8 cellular contexts compared by ENCODE assay signal in the genomic region with DNA sequence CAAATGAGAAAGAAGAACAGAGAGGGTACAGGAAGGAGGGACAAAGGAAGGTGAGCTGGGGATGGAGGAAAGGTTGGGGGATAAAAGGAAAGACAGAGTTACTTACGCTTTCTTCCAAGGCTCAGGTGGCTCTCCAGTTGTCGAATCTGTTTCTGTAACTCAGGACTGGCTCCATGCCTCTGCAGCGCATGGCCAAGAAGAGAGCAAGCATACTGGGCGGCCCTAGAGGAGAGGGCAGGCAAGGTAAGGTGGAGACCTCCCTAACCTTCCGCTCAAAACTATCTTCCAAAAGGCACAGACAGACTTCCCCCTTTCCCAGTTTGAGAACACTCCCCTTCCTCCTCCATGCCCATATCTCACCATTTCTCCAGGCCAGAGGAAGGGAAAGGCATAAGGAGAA. TPM values are rescaled to one million over a fixed set of nuclear protein-coding genes. Genes with fewer than 3 reads are reported as not detected.
DNase-seq lines count a peak whose midpoint lies in the region; ATAC-seq and TF ChIP-seq lines count a peak whose summit lies in the region.

No MANE protein-coding gene starts in this region.

- peak overlapping the region; percentile 94 for H3K27ac Mint-ChIP-seq in activated CD4-positive, alpha-beta T cell treated with anti-CD3 and anti-CD28 coated beads for 36 hours
- peak overlapping the region; percentile 95 for H3K27ac Mint-ChIP-seq in activated naive CD8-positive, alpha-beta T cell treated with anti-CD3 and anti-CD28 coated beads for 36 hours

- H3K36me3 ChIP-seq in kidney epithelial cell (ENCODE audit: control insufficient read depth, insufficient read depth, low read length) (no peaks in the 10 kb centered on the region), suprapubic skin (peaks cover 26% of the 10 kb centered on the region)

- H3K4me3 ChIP-seq in kidney epithelial cell (ENCODE audit: low read depth, low read length) (peak overlapping the region; percentile 80), suprapubic skin (peak overlapping the region; percentile 80)

- no peak for TF ChIP-seq EP300 in suprapubic skin (IDR thresholded peaks at IDR 0.05)

- POLR2A ChIA-PET in activated CD4-positive, alpha-beta T cell treated with anti-CD3 and anti-CD28 coated beads for 36 hours (lab: Charles Lee), result interaction anchor here (1.5 to 2.6 kb wide), 2 partner anchors 10 to 118 kb away, joined by 5 to 25 read pairs; a partner anchor contains a TSS

- no peak for TF ChIP-seq CTCF in kidney epithelial cell (IDR thresholded peaks at IDR 0.05; ENCODE audit: insufficient read depth, low read length, poor library complexity, severe bottlenecking)
- TF ChIP-seq CTCF in suprapubic skin (IDR thresholded peaks at IDR 0.05), result no peak

- no peaks in the 10 kb centered on the region for H3K9me3 Mint-ChIP-seq in activated CD4-positive, alpha-beta T cell treated with anti-CD3 and anti-CD28 coated beads for 36 hours (ENCODE audit: low read depth)
- no peaks in the 10 kb centered on the region for H3K9me3 Mint-ChIP-seq in activated naive CD8-positive, alpha-beta T cell treated with anti-CD3 and anti-CD28 coated beads for 36 hours

- no peak for ATAC-seq in activated CD4-positive, alpha-beta T cell treated with anti-CD3 and anti-CD28 coated beads for 36 hours
- no peak for ATAC-seq in GM18907 (IDR thresholded peaks at IDR 0.05; ENCODE audit: unreplicated experiment)

- H3K27me3 Mint-ChIP-seq in activated CD4-positive, alpha-beta T cell treated with anti-CD3 and anti-CD28 coated beads for 36 hours, result no peaks in the 10 kb centered on the region
- H3K27me3 Mint-ChIP-seq in activated naive CD8-positive, alpha-beta T cell treated with anti-CD3 and anti-CD28 coated beads for 36 hours, result no peaks in the 10 kb centered on the region

- H3K4me3 Mint-ChIP-seq in activated CD4-positive, alpha-beta T cell treated with anti-CD3 and anti-CD28 coated beads for 36 hours, result peak overlapping the region; percentile 93
- peak overlapping the region; percentile 96 for H3K4me3 Mint-ChIP-seq in activated naive CD8-positive, alpha-beta T cell treated with anti-CD3 and anti-CD28 coated beads for 36 hours

- WGBS in suprapubic skin, result 48% methylated on average over 5 of the region's 5 CpGs

- H3K4me1 ChIP-seq in suprapubic skin, result peaks cover 35% of the 10 kb centered on the region

- intact Hi-C loops in activated CD4-positive, alpha-beta T cell treated with anti-CD3 and anti-CD28 coated beads for 36 hours (cut with DNase I, micrococcal nuclease), result no loop called here

- no peak for DNase-seq in activated CD4-positive, alpha-beta T cell treated with anti-CD3 and anti-CD28 coated beads for 36 hours
- DNase-seq in activated CD4-positive, alpha-beta T cell treated with anti-CD3 and anti-CD28 coated beads for 4 hours, result no peak
- DNase-seq in activated naive CD8-positive, alpha-beta T cell treated with anti-CD3 and anti-CD28 coated beads for 36 hours, result no peak
- DNase-seq in kidney epithelial cell (ENCODE audit: low read depth) (no peak), suprapubic skin (ENCODE audit: low spot score in 2 of 2) (no peak), DMS114 treated with DMSO at 0.1 percent for 48 hours (lab: John Stamatoyannopoulos, UW; ENCODE audit: unreplicated experiment) (no peak), SIG-M5 (lab: John Stamatoyannopoulos, UW) (no peak)

- peaks cover 43% of the 10 kb centered on the region for H3K4me1 Mint-ChIP-seq in activated CD4-positive, alpha-beta T cell treated with anti-CD3 and anti-CD28 coated beads for 36 hours
- H3K4me1 Mint-ChIP-seq in activated naive CD8-positive, alpha-beta T cell treated with anti-CD3 and anti-CD28 coated beads for 36 hours, result peaks cover 42% of the 10 kb centered on the region

- peak overlapping the region; percentile 94 for H3K27ac ChIP-seq in suprapubic skin

- no peak for TF ChIP-seq POLR2A in suprapubic skin (IDR thresholded peaks at IDR 0.05)

- H3K9me3 ChIP-seq in suprapubic skin, result no peaks in the 10 kb centered on the region

- peaks cover 30% of the 10 kb centered on the region for H3K36me3 Mint-ChIP-seq in activated CD4-positive, alpha-beta T cell treated with anti-CD3 and anti-CD28 coated beads for 36 hours (ENCODE audit: low read depth)
- peaks cover 33% of the 10 kb centered on the region for H3K36me3 Mint-ChIP-seq in activated naive CD8-positive, alpha-beta T cell treated with anti-CD3 and anti-CD28 coated beads for 36 hours

- CTCF ChIA-PET in activated CD4-positive, alpha-beta T cell treated with anti-CD3 and anti-CD28 coated beads for 36 hours (lab: Charles Lee), result interaction anchor here (1.2 kb wide), 1 partner anchor 22 kb away, joined by 3 read pairs; no protein-coding TSS in a partner anchor

- H3K27me3 ChIP-seq in kidney epithelial cell (ENCODE audit: control insufficient read depth, insufficient read depth, low read length), result no peaks in the 10 kb centered on the region
- no peaks in the 10 kb centered on the region for H3K27me3 ChIP-seq in suprapubic skin

RNA-seq across cellular contexts. Expression of a gene that starts 0.9 kb away (rescaled TPM):
- 10 to 100 TPM; 22.6 to 26.4 TPM for total RNA-seq in activated CD4-positive, alpha-beta T cell treated with anti-CD3 and anti-CD28 coated beads for 36 hours
- total RNA-seq in activated naive CD8-positive, alpha-beta T cell treated with anti-CD3 and anti-CD28 coated beads for 36 hours, result 10 to 100 TPM; 33.6 to 33.8 TPM
- total RNA-seq in kidney epithelial cell (25.9 and 31.2 TPM in 2 replicates), suprapubic skin (10 to 100 TPM; 23.3 to 35.9 (median 30.2) TPM)

RNA-seq across cellular contexts. Expression of a gene that starts 7.7 kb away (rescaled TPM):
- 1 to 10 TPM in 1 of 2 experiments, under 1 TPM in 1; 0.86 to 1.0 TPM for total RNA-seq in activated CD4-positive, alpha-beta T cell treated with anti-CD3 and anti-CD28 coated beads for 36 hours
- 1 to 10 TPM in 1 of 2 experiments, under 1 TPM in 1; 0.97 to 1.2 TPM for total RNA-seq in activated naive CD8-positive, alpha-beta T cell treated with anti-CD3 and anti-CD28 coated beads for 36 hours
- total RNA-seq in kidney epithelial cell (0.08 and 0.89 TPM in 2 replicates), suprapubic skin (10 to 100 TPM in 1 of 4 donors, 1 to 10 TPM in 3; 1.6 to 15.6 (median 2.2) TPM)

RNA-seq across cellular contexts. Expression of a gene that starts 9.7 kb away (rescaled TPM):
- total RNA-seq in activated CD4-positive, alpha-beta T cell treated with anti-CD3 and anti-CD28 coated beads for 36 hours, result 100 to 1,000 TPM; 293 to 330 TPM
- 100 to 1,000 TPM; 345 to 349 TPM for total RNA-seq in activated naive CD8-positive, alpha-beta T cell treated with anti-CD3 and anti-CD28 coated beads for 36 hours
- total RNA-seq in kidney epithelial cell (159 and 173 TPM in 2 replicates), suprapubic skin (100 to 1,000 TPM in 3 of 4 donors, 10 to 100 TPM in 1; 92.2 to 186 (median 134) TPM)

RNA-seq across cellular contexts. Expression of a gene that starts 31.9 kb away (rescaled TPM):
- under 1 TPM; 0.30 to 0.55 TPM for total RNA-seq in activated CD4-positive, alpha-beta T cell treated with anti-CD3 and anti-CD28 coated beads for 36 hours
- total RNA-seq in activated naive CD8-positive, alpha-beta T cell treated with anti-CD3 and anti-CD28 coated beads for 36 hours, result under 1 TPM; 0.58 to 0.64 TPM
- 0.07 TPM in 1 of 2 replicates, not detected in the other for total RNA-seq in kidney epithelial cell
- total RNA-seq in suprapubic skin, result 10 to 100 TPM; 32.9 to 62.7 (median 37.1) TPM

RNA-seq across cellular contexts. Expression of a gene that starts 40.2 kb away (rescaled TPM):
- total RNA-seq in activated CD4-positive, alpha-beta T cell treated with anti-CD3 and anti-CD28 coated beads for 36 hours, result 10 to 100 TPM; 44.9 to 49.4 TPM
- total RNA-seq in activated naive CD8-positive, alpha-beta T cell treated with anti-CD3 and anti-CD28 coated beads for 36 hours, result 10 to 100 TPM; 37.6 to 38.3 TPM
- total RNA-seq in kidney epithelial cell (23.2 and 28.0 TPM in 2 replicates), suprapubic skin (10 to 100 TPM in 3 of 4 donors, 1 to 10 TPM in 1; 7.6 to 18.4 (median 11.3) TPM)
